ENCODE assay signal across 28 cellular contexts in the genomic region with DNA sequence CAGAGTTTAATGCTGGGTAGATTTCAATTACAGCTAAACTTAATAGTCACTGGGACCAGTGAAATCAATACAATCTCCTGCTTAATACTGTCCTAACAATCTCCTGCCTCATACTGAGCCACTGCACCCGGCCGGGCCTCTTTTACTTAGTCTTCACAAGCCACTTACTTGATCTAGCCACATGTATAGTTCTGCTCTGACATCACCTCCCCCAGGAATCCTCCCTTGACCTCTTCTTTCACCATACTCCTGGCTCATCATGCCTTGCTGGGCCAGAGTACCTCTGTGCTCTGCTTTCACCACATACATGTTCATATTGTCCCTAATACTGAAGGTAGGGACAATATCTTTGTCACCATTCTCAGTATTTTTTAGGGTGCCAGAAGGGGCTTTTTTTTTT. TPM values are rescaled to one million over a fixed set of nuclear protein-coding genes. Genes with fewer than 3 reads are reported as not detected.
DNase-seq lines count a peak whose midpoint lies in the region; ATAC-seq and TF ChIP-seq lines count a peak whose summit lies in the region.
"Had no signal": no experiment of that assay in that cellular context is flagged by ENCODE, and none has a peak within 500 bp of the region (broad histone marks: within the 10 kb centered on the region; RNA-seq: fewer than 3 reads in every experiment).

No MANE protein-coding gene starts in this region.

- no peaks in the 10 kb centered on the region for H3K9me3 Mint-ChIP-seq in WTC11
- H3K9me3 Mint-ChIP-seq: naive B cell; stimulated activated naive B cell treated with anti-CD40 and anti-IgM and Interleukin-4, amounts not matched to agents 10 μg/mL and 1 μg/mL and 100 μg/mL, for 72 hours had no signal

- H3K56ac ChIP-seq in IMR-90 (ENCODE audit: extremely low read depth, insufficient read depth, low read length) = no peak overlapping the region

- no peak overlapping the region for H3K27ac Mint-ChIP-seq in WTC11
- H3K27ac Mint-ChIP-seq: stimulated activated naive B cell treated with anti-CD40 and anti-IgM and Interleukin-4, amounts not matched to agents 10 μg/mL and 1 μg/mL and 100 μg/mL, for 72 hours had no signal

- no peak overlapping the region for H4K91ac ChIP-seq in IMR-90 (ENCODE audit: insufficient read depth, low read depth, low read length)

- ATAC-seq in IMR-90 (ENCODE audit: low read depth) = peak; percentile 61
- no peak for ATAC-seq in WTC11
- ATAC-seq: stimulated activated naive B cell treated with anti-CD40 and anti-IgM and Interleukin-4, amounts not matched to agents 10 μg/mL and 1 μg/mL and 100 μg/mL, for 72 hours had no signal

- no peak overlapping the region for H2BK15ac ChIP-seq in IMR-90 (ENCODE audit: low read depth, low read length)

- H3K18ac ChIP-seq in IMR-90 (ENCODE audit: low read depth, low read length) = no peak overlapping the region

- CTCF ChIA-PET in IMR-90 (lab: Yijun Ruan, JAX) = no interaction called here
- CTCF ChIA-PET in WTC11 (lab: Charles Lee) = no interaction called here
- CTCF ChIA-PET in A673 (lab: Charles Lee) = no interaction called here

- peaks cover 3% of the 10 kb centered on the region; the same call in 1 of the 2 replicates for H3K36me3 Mint-ChIP-seq in WTC11

- DNase-seq in AG10803 (ENCODE audit: low read depth) = peak; percentile 38
- peak; percentile 58 for DNase-seq in IMR-90
- DNase-seq in adipocyte (ENCODE audit: low read depth) = peak; percentile 13
- DNase-seq in foreskin fibroblast = peak; percentile 29 to 53
- no peak for DNase-seq in thyroid gland
- DNase-seq in WTC11 (ENCODE audit: low spot score) = no peak
- no peak for DNase-seq in A673 (ENCODE audit: low spot score)
- DNase-seq in stimulated activated CD4-positive, alpha-beta T cell treated with anti-CD3 and anti-CD28 coated beads, Interleukin-2, amount 100 ng/mL, for 48 hours = no peak
- DNase-seq: ACHN; aorta; Caco-2; DMS79 treated with DMSO at 0.1 percent for 48 hours; foreskin melanocyte; GOT3; Karpas-422; naive B cell; NCI-H1105 treated with DMSO at 0.1 percent for 48 hours; NCI-H2081; NCI-H345; NCI-H774; occipital lobe; retina; spleen; stimulated activated CD4-positive, alpha-beta T cell treated with anti-CD3 and anti-CD28 coated beads, Interleukin-4, amount 100 ng/mL, for 24 hours; stimulated activated naive B cell treated with anti-CD40 and anti-IgM and Interleukin-4, amounts not matched to agents 10 μg/mL and 1 μg/mL and 100 μg/mL, for 72 hours had no signal

- H3K27me3 Mint-ChIP-seq in WTC11 (ENCODE audit: low read depth) = no peaks in the 10 kb centered on the region
- H3K27me3 Mint-ChIP-seq: naive B cell; stimulated activated naive B cell treated with anti-CD40 and anti-IgM and Interleukin-4, amounts not matched to agents 10 μg/mL and 1 μg/mL and 100 μg/mL, for 72 hours had no signal

- H3K14ac ChIP-seq in IMR-90 (replicated peaks; ENCODE audit: low read depth, low read length) = no peak overlapping the region

- H3K23ac ChIP-seq in IMR-90 (ENCODE audit: low read depth, low read length) = no peak overlapping the region

- BruUV-seq in IMR-90 (replicated peaks; lab: Mats Ljungman, UMichigan) = no TSS peak
- no TSS peak for BruUV-seq in A673 (replicated peaks; lab: Mats Ljungman, UMichigan)

- WGBS in IMR-90 (ENCODE audit: extremely low coverage in 2 of 2, insufficient read length in 1 of 2), 2 experiments = 100% methylated on average over 2 of the region's 2 CpGs; no CpG with 5 or more reads in 1 of the 2 experiments
- WGBS in thyroid gland, 2 donors = 90 to 95% methylated on average over 2 of the region's 2 CpGs

- dilution Hi-C loops in IMR-90 (cut with HindIII; ENCODE audit: low sequenced_read_pairs, unreplicated experiment) = no loop called here

- H4K5ac ChIP-seq in IMR-90 (ENCODE audit: low read depth, low read length) = no peak overlapping the region

- H3K79me1 ChIP-seq in IMR-90 (ENCODE audit: low read depth in 1 of 2, low read length in 2 of 2) = no peaks in the 10 kb centered on the region; a peak in 1 of 4 replicates

- H3K9ac ChIP-seq in IMR-90 (ENCODE audit: low read depth, low read length) (no peak overlapping the region), adipocyte (ENCODE audit: low read length) (no peak overlapping the region)
- H3K9ac ChIP-seq: BLaER1 had no signal

- H3K9me3 ChIP-seq in IMR-90 (ENCODE audit: control insufficient read depth, insufficient read depth, low read length) = no peaks in the 10 kb centered on the region
- H3K9me3 ChIP-seq in adipocyte (ENCODE audit: control insufficient read depth, low read length) = no peaks in the 10 kb centered on the region
- H3K9me3 ChIP-seq in thyroid gland = no peaks in the 10 kb centered on the region
- H3K9me3 ChIP-seq in A673 (ENCODE audit: low read depth, low read length, poor library complexity, severe bottlenecking) = no peaks in the 10 kb centered on the region
- H3K9me3 ChIP-seq: BLaER1, Caco-2, spleen had no signal

- TF ChIP-seq CTCF in AG10803 (conservative IDR thresholded peaks at IDR 0.05; ENCODE audit: low read length) (no peak), IMR-90 (conservative IDR thresholded peaks at IDR 0.05; ENCODE audit: low read depth, low read length) (no peak), foreskin fibroblast (IDR thresholded peaks at IDR 0.05; ENCODE audit: low read depth, low read length) (no peak), thyroid gland (IDR thresholded peaks at IDR 0.05) (no peak), WTC11 (IDR thresholded peaks at IDR 0.05) (no peak), A673 (conservative IDR thresholded peaks at IDR 0.05; ENCODE audit: low read depth, low read length) (no peak)

- no peak overlapping the region for H2BK120ac ChIP-seq in IMR-90 (ENCODE audit: low read depth, low read length)

- intact Hi-C loops in IMR-90 (cut with micrococcal nuclease) (loop anchor here (5.0 kb wide), 1 partner anchor 195 kb away; no protein-coding TSS in a partner anchor), thyroid gland (cut with DNase I) (no loop called here), A673 (cut with micrococcal nuclease; ENCODE audit: unreplicated experiment) (no loop called here)

- H2AK9ac ChIP-seq in IMR-90 (replicated peaks; ENCODE audit: low read depth, low read length, poor library complexity) = no peak overlapping the region

- no peak for TF ChIP-seq RAD21 in IMR-90 (IDR thresholded peaks at IDR 0.05; ENCODE audit: low read length)

- no peak overlapping the region for H3K4me2 ChIP-seq in IMR-90 (ENCODE audit: low read depth, low read length)
- H3K4me2 ChIP-seq: BLaER1 had no signal

- no peak overlapping the region for H3K4me3 Mint-ChIP-seq in WTC11
- H3K4me3 Mint-ChIP-seq: naive B cell; stimulated activated naive B cell treated with anti-CD40 and anti-IgM and Interleukin-4, amounts not matched to agents 10 μg/mL and 1 μg/mL and 100 μg/mL, for 72 hours had no signal

- H3K9me1 ChIP-seq in IMR-90 (ENCODE audit: insufficient read depth, low read length) = peaks cover 2% of the 10 kb centered on the region; the same call in 1 of the 2 replicates

- no peak overlapping the region for H2AK5ac ChIP-seq in IMR-90 (ENCODE audit: low read depth, low read length)

- no peak overlapping the region for H2BK20ac ChIP-seq in IMR-90 (ENCODE audit: low read depth, low read length)

- POLR2A ChIA-PET in IMR-90 (lab: Charles Lee; ENCODE audit: unreplicated experiment) (no interaction called here), WTC11 (lab: Charles Lee) (no interaction called here), A673 (lab: Charles Lee; ENCODE audit: low non-redundant PET) (no interaction called here)

- H3K4me3 ChIP-seq in AG10803 (ENCODE audit: low read length) (no peak overlapping the region), IMR-90 (ENCODE audit: insufficient read depth, low read depth, low read length) (no peak overlapping the region), adipocyte (ENCODE audit: low read length) (no peak overlapping the region), foreskin fibroblast (ENCODE audit: low read depth in 1 of 2, low read length in 2 of 2) (no peak overlapping the region), thyroid gland (replicated peaks in 1 of 3) (no peak overlapping the region), A673 (ENCODE audit: low read depth, low read length, poor library complexity, severe bottlenecking) (no peak overlapping the region)
- H3K4me3 ChIP-seq: BLaER1, cardiac muscle cell, SK-N-MC, spleen had no signal

- H3K36me3 ChIP-seq in IMR-90 (ENCODE audit: control insufficient read depth, insufficient read depth, low read length) (peaks cover 29% of the 10 kb centered on the region), adipocyte (ENCODE audit: control insufficient read depth, insufficient read depth, low read length, severe bottlenecking) (peaks cover 25% of the 10 kb centered on the region), thyroid gland (peaks cover 12 to 17% of the 10 kb centered on the region in 2 donors), A673 (ENCODE audit: insufficient read depth, low read length, poor library complexity, severe bottlenecking) (peaks cover 27% of the 10 kb centered on the region)

- H4K20me1 ChIP-seq in IMR-90 (ENCODE audit: insufficient read depth, low read length) = no peaks in the 10 kb centered on the region

- H2AFZ ChIP-seq in IMR-90 (replicated peaks; ENCODE audit: low read length, poor library complexity) = no peak overlapping the region

- TF ChIP-seq POLR2A in IMR-90 (IDR thresholded peaks at IDR 0.05; ENCODE audit: low read depth, low read length) (no peak), thyroid gland (IDR thresholded peaks at IDR 0.05) (no peak)

- H3K27me3 ChIP-seq in IMR-90 (ENCODE audit: control insufficient read depth, insufficient read depth, low read length) (no peaks in the 10 kb centered on the region), adipocyte (replicated peaks; ENCODE audit: control insufficient read depth, insufficient read depth, low read length) (no peaks in the 10 kb centered on the region), thyroid gland (no peaks in the 10 kb centered on the region), A673 (replicated peaks; ENCODE audit: insufficient read depth, low read depth, low read length, poor library complexity) (no peaks in the 10 kb centered on the region)
- H3K27me3 ChIP-seq: BLaER1, cardiac muscle cell, spleen had no signal

- no peak overlapping the region for H3K4ac ChIP-seq in IMR-90 (ENCODE audit: low read depth, low read length)

- no peaks in the 10 kb centered on the region for H3K4me1 Mint-ChIP-seq in WTC11
- H3K4me1 Mint-ChIP-seq: naive B cell; stimulated activated naive B cell treated with anti-CD40 and anti-IgM and Interleukin-4, amounts not matched to agents 10 μg/mL and 1 μg/mL and 100 μg/mL, for 72 hours had no signal

- H3K27ac ChIP-seq in IMR-90 (ENCODE audit: insufficient read depth, low read length) (no peak overlapping the region), thyroid gland (no peak overlapping the region), A673 (ENCODE audit: low read depth, low read length, poor library complexity, severe bottlenecking) (no peak overlapping the region)
- H3K27ac ChIP-seq: BLaER1, cardiac muscle cell, SK-N-MC, spleen had no signal

- H2BK5ac ChIP-seq in IMR-90 (ENCODE audit: low read depth, low read length, poor library complexity, severe bottlenecking) = no peak overlapping the region

- in situ Hi-C loops in IMR-90 (cut with MboI; ENCODE audit: low sequenced_read_pairs) = loop anchor here (25.0 kb wide), 1 partner anchor 370 kb away; no protein-coding TSS in a partner anchor

- no peak overlapping the region for H4K8ac ChIP-seq in IMR-90 (ENCODE audit: low read depth in 2 of 2, low read length in 2 of 2)

- peaks cover 2% of the 10 kb centered on the region; the same call in 1 of the 2 replicates for H3K4me1 ChIP-seq in IMR-90 (ENCODE audit: control insufficient read depth, insufficient read depth, low read length)
- H3K4me1 ChIP-seq in adipocyte (ENCODE audit: control insufficient read depth, insufficient read depth, low read length) = peaks cover 19% of the 10 kb centered on the region
- peaks cover 3 to 4% of the 10 kb centered on the region in 2 donors for H3K4me1 ChIP-seq in thyroid gland
- peaks cover 17% of the 10 kb centered on the region for H3K4me1 ChIP-seq in A673 (ENCODE audit: insufficient read depth, low read length, poor library complexity, severe bottlenecking)
- H3K4me1 ChIP-seq: BLaER1, Caco-2 had no signal

RNA-seq across cellular contexts. Expression of gene SLFNL1, which starts 20.3 kb away (rescaled TPM):
- total RNA-seq in IMR-90 (2012; rRNA removed) (under 0.01 TPM in 2 replicates), thyroid gland (1 to 10 TPM in 2 of 4 donors, under 1 TPM in 2; 0.44 to 1.7 (median 0.92) TPM), WTC11 (2021) (0.05 TPM in 1 of 3 replicates, not detected in the others), A673 (2021) (0.37 and 0.39 TPM in 2 replicates)
- 0.07 and 0.09 TPM in 2 replicates for polyA plus RNA-seq in IMR-90 (2012; rRNA removed)
- polyA plus RNA-seq in IMR-90 (2012; cell fraction: cytosol; rRNA removed) = 0.02 TPM in 1 of 2 replicates, not detected in the other
- polyA plus RNA-seq in IMR-90 (2012; cell fraction: nucleus; rRNA removed; ENCODE audit: low replicate concordance) = 0.30 and 0.76 TPM in 2 replicates

Comparison
In these comparisons a context has a peak if more than half of its experiments do, and no peak if none do; other contexts are left out.
1. DNase-seq: peak in AG10803 (single experiment), IMR-90 (single experiment), adipocyte (single experiment) and foreskin fibroblast (2 of 2); none in thyroid gland (0 of 2), WTC11 (single experiment), A673 (single experiment) and stimulated activated CD4-positive, alpha-beta T cell treated with anti-CD3 and anti-CD28 coated beads, Interleukin-2, amount 100 ng/mL, for 48 hours (0 of 2).